Comparison of ENCODE assay signal across 14 cellular contexts in genomic region chr4:118586357-118586790, GRCh38.
DNase-seq lines count a peak whose midpoint lies in the region; ATAC-seq, FAIRE-seq and TF ChIP-seq lines count a peak whose summit lies in the region.
"Had no signal": no experiment of that assay in that cellular context is flagged by ENCODE, and none has a peak within 500 bp of the region (broad histone marks: within the 10 kb centered on the region; RNA-seq: fewer than 3 reads in every experiment).

No MANE protein-coding gene starts in this region.

- TF ChIP-seq CTCF in IMR-90 (conservative IDR thresholded peaks at IDR 0.05; ENCODE audit: low read depth, low read length) (no peak), K562 (IDR thresholded peaks at IDR 0.05 in 2 of 3, conservative IDR thresholded peaks at IDR 0.05 in 1 of 3; ENCODE audit: insufficient read depth in 2 of 3, low read depth in 1 of 3, low read length in 3 of 3) (no peak), left lung (IDR thresholded peaks at IDR 0.05) (no peak)

- H3K9me1 ChIP-seq in IMR-90 (ENCODE audit: insufficient read depth, low read length) (no peaks in the 10 kb centered on the region), K562 (ENCODE audit: control insufficient read depth, insufficient read depth, low read length) (no peaks in the 10 kb centered on the region)

- H4K20me1 ChIP-seq in IMR-90 (ENCODE audit: insufficient read depth, low read length) (no peaks in the 10 kb centered on the region), K562 (replicated peaks; ENCODE audit: control insufficient read depth, insufficient read depth, low read length) (no peaks in the 10 kb centered on the region)

- H3K79me2 ChIP-seq in K562 (ENCODE audit: control insufficient read depth, insufficient read depth, low read length): no peaks in the 10 kb centered on the region

- no peak overlapping the region for H3K18ac ChIP-seq in IMR-90 (ENCODE audit: low read depth, low read length)

- H3K9ac ChIP-seq in IMR-90 (ENCODE audit: low read depth, low read length) (no peak overlapping the region), K562 (ENCODE audit: insufficient read depth in 1 of 2, low read depth in 2 of 2, low read length in 2 of 2) (no peak overlapping the region)

- peaks cover 4% of the 10 kb centered on the region; the same call in 1 of the 2 replicates for H3K4me1 ChIP-seq in IMR-90 (ENCODE audit: control insufficient read depth, insufficient read depth, low read length)
- H3K4me1 ChIP-seq in K562 (replicated peaks in 1 of 2; ENCODE audit: control insufficient read depth in 2 of 2, insufficient read depth in 2 of 2, low read length in 2 of 2): peaks cover 4 to 20% of the 10 kb centered on the region in 2 experiments; a peak in 4 of 5 replicates
- H3K4me1 ChIP-seq in left lung: no peaks in the 10 kb centered on the region
- H3K4me1 ChIP-seq in small intestine (ENCODE audit: control insufficient read depth in 2 of 2, insufficient read depth in 1 of 2, low read depth in 1 of 2, low read length in 1 of 2): no peaks in the 10 kb centered on the region
- no peaks in the 10 kb centered on the region for H3K4me1 ChIP-seq in aorta (ENCODE audit: control insufficient read depth in 1 of 2, insufficient read depth in 2 of 2, low read length in 2 of 2)

- POLR2A ChIA-PET in IMR-90 (lab: Charles Lee; ENCODE audit: unreplicated experiment): no interaction called here
- POLR2A ChIA-PET in K562 (lab: Yijun Ruan, JAX): no interaction called here

- in situ Hi-C loops in IMR-90 (cut with MboI; ENCODE audit: low sequenced_read_pairs) (no loop called here), K562 (cut with MboI) (no loop called here)

- H3K27me3 ChIP-seq in IMR-90 (ENCODE audit: control insufficient read depth, insufficient read depth, low read length) (peaks cover 33% of the 10 kb centered on the region), K562 (ENCODE audit: control insufficient read depth in 2 of 2, insufficient read depth in 2 of 2, low read length in 2 of 2) (no peaks in the 10 kb centered on the region; a peak in 1 of 5 replicates), left lung (peaks cover 3 to 29% of the 10 kb centered on the region in 2 donors), small intestine (ENCODE audit: control insufficient read depth in 2 of 2, insufficient read depth in 2 of 2, low read length in 2 of 2) (no peaks in the 10 kb centered on the region), aorta (ENCODE audit: control insufficient read depth in 1 of 2, insufficient read depth in 2 of 2, low read length in 1 of 2) (peaks cover 0 to 4% of the 10 kb centered on the region in 2 donors)

- no peak for TF ChIP-seq RAD21 in IMR-90 (IDR thresholded peaks at IDR 0.05; ENCODE audit: low read length)
- no peak for TF ChIP-seq RAD21 in K562 (CRISPR knock-in tag; conservative IDR thresholded peaks at IDR 0.05 in 1 of 2, IDR thresholded peaks at IDR 0.05 in 1 of 2)

- FAIRE-seq in K562 (lab: Jason Lieb, UNC) (peak; percentile 32), small intestine (lab: Jason Lieb, UNC) (no peak)

- H2BK5ac ChIP-seq in IMR-90 (ENCODE audit: low read depth, low read length, poor library complexity, severe bottlenecking): no peak overlapping the region

- no peak overlapping the region for H3K4me3 ChIP-seq in IMR-90 (ENCODE audit: insufficient read depth, low read depth, low read length)
- no peak overlapping the region for H3K4me3 ChIP-seq in K562
- no peak overlapping the region for H3K4me3 ChIP-seq in left lung
- H3K4me3 ChIP-seq in small intestine (ENCODE audit: low read depth in 1 of 2, low read length in 2 of 2): no peak overlapping the region
- H3K4me3 ChIP-seq in aorta (ENCODE audit: low read length in 2 of 2): no peak overlapping the region
- H3K4me3 ChIP-seq: coronary artery had no signal

- H2BK120ac ChIP-seq in IMR-90 (ENCODE audit: low read depth, low read length): no peak overlapping the region

- H2AFZ ChIP-seq in IMR-90 (replicated peaks; ENCODE audit: low read length, poor library complexity) (no peak overlapping the region), K562 (ENCODE audit: low read depth, low read length) (peak overlapping the region; percentile 84)

- dilution Hi-C loops in IMR-90 (cut with HindIII; ENCODE audit: low sequenced_read_pairs, unreplicated experiment): no loop called here

- no peak overlapping the region for H3K56ac ChIP-seq in IMR-90 (ENCODE audit: extremely low read depth, insufficient read depth, low read length)

- no peak for TF ChIP-seq EP300 in K562 (IDR thresholded peaks at IDR 0.05; ENCODE audit: low read length)

- 68% methylated on average over 2 of the region's 6 CpGs; no CpG with 5 or more reads in 1 of the 2 experiments for WGBS in IMR-90 (ENCODE audit: extremely low coverage in 2 of 2, insufficient read length in 1 of 2), 2 experiments
- 9% methylated on average over 6 of the region's 6 CpGs for WGBS in K562 (ENCODE audit: insufficient coverage, low coverage, missing lambda C conversion rate)
- WGBS in small intestine, 3 donors: 18 to 40% (median 33%) methylated on average over 6 of the region's 6 CpGs
- WGBS in aorta, 2 donors: 57 to 58% methylated on average over 6 of the region's 6 CpGs

- ATAC-seq in IMR-90 (ENCODE audit: low read depth) (peak; percentile 24), K562 (peak; percentile 83), left lung (peak; percentile 39), aorta (ENCODE audit: low FRiP score) (no peak)
- ATAC-seq: activated T-cell treated with anti-CD3 and anti-CD28 coated beads, Interleukin-2, amount 50 U/mL, for 72 hours had no signal

- H2AK5ac ChIP-seq in IMR-90 (ENCODE audit: low read depth, low read length): no peak overlapping the region

- H3K36me3 ChIP-seq in IMR-90 (ENCODE audit: control insufficient read depth, insufficient read depth, low read length) (no peaks in the 10 kb centered on the region), K562 (ENCODE audit: control insufficient read depth, insufficient read depth, low read length) (no peaks in the 10 kb centered on the region), left lung (no peaks in the 10 kb centered on the region), small intestine (ENCODE audit: control insufficient read depth in 2 of 2, insufficient read depth in 2 of 2, low read length in 2 of 2) (no peaks in the 10 kb centered on the region), aorta (ENCODE audit: control insufficient read depth in 1 of 2, insufficient read depth in 2 of 2, low read length in 1 of 2) (no peaks in the 10 kb centered on the region)

- no peak overlapping the region for H4K5ac ChIP-seq in IMR-90 (ENCODE audit: low read depth, low read length)

- no peaks in the 10 kb centered on the region for H3K9me3 ChIP-seq in IMR-90 (ENCODE audit: control insufficient read depth, insufficient read depth, low read length)
- no peaks in the 10 kb centered on the region for H3K9me3 ChIP-seq in K562 (replicated peaks; ENCODE audit: control insufficient read depth, insufficient read depth, low read depth, low read length)
- H3K9me3 ChIP-seq in left lung: no peaks in the 10 kb centered on the region
- H3K9me3 ChIP-seq in small intestine (ENCODE audit: control insufficient read depth, low read depth): no peaks in the 10 kb centered on the region
- no peaks in the 10 kb centered on the region for H3K9me3 ChIP-seq in aorta (ENCODE audit: control insufficient read depth, low read length)

- intact Hi-C loops in IMR-90 (cut with micrococcal nuclease): no loop called here
- intact Hi-C loops in K562 (cut with micrococcal nuclease): no loop called here
- intact Hi-C loops in left lung (cut with DNase I): loop anchor here in 1 of 2 donors (10.0 kb wide), 1 partner anchor 292 kb away; no protein-coding TSS in a partner anchor
- intact Hi-C loops in aorta (cut with DNase I): no loop called here

- BruUV-seq in IMR-90 (replicated peaks; lab: Mats Ljungman, UMichigan) (no TSS peak), K562 (replicated peaks; lab: Mats Ljungman, UMichigan) (no TSS peak)

- no peak overlapping the region for H3K27ac ChIP-seq in IMR-90 (ENCODE audit: insufficient read depth, low read length)
- no peak overlapping the region for H3K27ac ChIP-seq in K562 (ENCODE audit: extremely low read depth, low read depth, low read length)
- H3K27ac ChIP-seq in left lung: no peak overlapping the region
- no peak overlapping the region for H3K27ac ChIP-seq in small intestine (ENCODE audit: low read depth in 1 of 2, low read length in 1 of 2)
- H3K27ac ChIP-seq in aorta (ENCODE audit: low read depth in 1 of 2, low read length in 2 of 2): no peak overlapping the region
- H3K27ac ChIP-seq in substantia nigra (ENCODE audit: low read depth, low read length, poor library complexity, severe bottlenecking): no peak overlapping the region

- no peak overlapping the region for H3K23ac ChIP-seq in IMR-90 (ENCODE audit: low read depth, low read length)

- H3K4ac ChIP-seq in IMR-90 (ENCODE audit: low read depth, low read length): no peak overlapping the region

- H2BK20ac ChIP-seq in IMR-90 (ENCODE audit: low read depth, low read length): no peak overlapping the region

- CTCF ChIA-PET in IMR-90 (lab: Yijun Ruan, JAX) (no interaction called here), K562 (lab: Yijun Ruan, JAX; ENCODE audit: low intra/inter-chr PET ratio) (no interaction called here)

- H4K8ac ChIP-seq in IMR-90 (ENCODE audit: low read depth in 2 of 2, low read length in 2 of 2): no peak overlapping the region

- no peak overlapping the region for H3K14ac ChIP-seq in IMR-90 (replicated peaks; ENCODE audit: low read depth, low read length)

- H2BK15ac ChIP-seq in IMR-90 (ENCODE audit: low read depth, low read length): no peak overlapping the region

- H3K4me2 ChIP-seq in IMR-90 (ENCODE audit: low read depth, low read length) (no peak overlapping the region; the same call in 1 of the 2 replicates), K562 (ENCODE audit: insufficient read depth, low read length) (peak overlapping the region; percentile 57)

- no peak overlapping the region for H4K91ac ChIP-seq in IMR-90 (ENCODE audit: insufficient read depth, low read depth, low read length)

- H3K79me1 ChIP-seq in IMR-90 (ENCODE audit: low read depth in 1 of 2, low read length in 2 of 2): no peaks in the 10 kb centered on the region

- H2AK9ac ChIP-seq in IMR-90 (replicated peaks; ENCODE audit: low read depth, low read length, poor library complexity): no peak overlapping the region

- DNase-seq in IMR-90 (no peak), K562 (ENCODE audit: extremely low read depth in 1 of 4, low spot score in 3 of 4) (peak in 1 of 4 experiments; percentile 45), left lung (peak in 1 of 2 donors; percentile 18), small intestine (peak; percentile 27), aorta (no peak), substantia nigra (lab: John Stamatoyannopoulos, UW) (no peak)
- no peak for DNase-seq in activated CD4-positive, CD25-positive, alpha-beta regulatory T cell treated with anti-CD3 and anti-CD28 coated beads, Interleukin-2, amount 50 U/mL, for 72 hours
- DNase-seq: activated CD4-positive, alpha-beta T cell treated with anti-CD3 and anti-CD28 coated beads, Interleukin-2, amount 10 ng/mL, durations not matched to agents 7 days and 5 days; activated T-cell treated with anti-CD3 and anti-CD28 coated beads, Interleukin-2, amount 50 U/mL, for 72 hours; CD4-positive, CD25-positive, alpha-beta regulatory T cell; MM.1S; NCI-H510A treated with DMSO at 0.1 percent for 48 hours; stimulated activated naive CD4-positive, alpha-beta T cell had no signal

- TF ChIP-seq POLR2A in IMR-90 (IDR thresholded peaks at IDR 0.05; ENCODE audit: low read depth, low read length) (no peak), K562 (conservative IDR thresholded peaks at IDR 0.05) (no peak)

TF ChIP-seq in K562, 482 proteins besides CTCF, POLR2A, EP300 and RAD21 (continues in another document):
- TF ChIP-seq LARP7 (IDR thresholded peaks at IDR 0.05): no peak
